ENCODE assay signal across 16 cellular contexts in genomic region chr17:81424613-81425017, GRCh38. TPM values are rescaled to one million over a fixed set of nuclear protein-coding genes. Genes with fewer than 3 reads are reported as not detected.
DNase-seq lines count a peak whose midpoint lies in the region; ATAC-seq, FAIRE-seq and TF ChIP-seq lines count a peak whose summit lies in the region.
"Had no signal": no experiment of that assay in that cellular context is flagged by ENCODE, and none has a peak within 500 bp of the region (broad histone marks: within the 10 kb centered on the region; RNA-seq: fewer than 3 reads in every experiment).

No MANE protein-coding gene starts in this region.

- no peaks in the 10 kb centered on the region; a peak in 1 of 3 replicates for H3K36me3 ChIP-seq in HEK293 (ENCODE audit: control insufficient read depth in 2 of 2, insufficient read depth in 1 of 2, low read length in 2 of 2)
- H3K36me3 ChIP-seq in K562 (ENCODE audit: control insufficient read depth, insufficient read depth, low read length), result no peaks in the 10 kb centered on the region; the same call in 2 of the 3 replicates
- no peaks in the 10 kb centered on the region for H3K36me3 ChIP-seq in osteoblast (ENCODE audit: insufficient read depth, low read length)

- ATAC-seq in K562 (no peak), HG03097 (IDR thresholded peaks at IDR 0.05; ENCODE audit: low FRiP score, unreplicated experiment) (no peak)

- TF ChIP-seq POLR2A in K562 (conservative IDR thresholded peaks at IDR 0.05), result no peak

- no peak overlapping the region for H3K4me3 ChIP-seq in HEK293 (ENCODE audit: low read depth, low read length)
- no peak overlapping the region for H3K4me3 ChIP-seq in K562
- no peak overlapping the region for H3K4me3 ChIP-seq in osteoblast (ENCODE audit: insufficient read depth, low read length)

- intact Hi-C loops in K562 (cut with micrococcal nuclease), result no loop called here

- no peak overlapping the region for H3K27ac ChIP-seq in HEK293 (ENCODE audit: extremely low read depth, low read depth, low read length)
- no peak overlapping the region; the same call in 2 of the 3 replicates for H3K27ac ChIP-seq in K562 (ENCODE audit: extremely low read depth, low read depth, low read length)
- peak overlapping the region; percentile 93 for H3K27ac ChIP-seq in osteoblast (ENCODE audit: low read depth, low read length)

- in situ Hi-C loops in K562 (cut with MboI), result no loop called here

- TF ChIP-seq CTCF in HEK293 (tag by site-specific recombination; IDR thresholded peaks at IDR 0.05), result no peak
- no peak for TF ChIP-seq CTCF in K562 (IDR thresholded peaks at IDR 0.05 in 2 of 3, conservative IDR thresholded peaks at IDR 0.05 in 1 of 3; ENCODE audit: insufficient read depth in 2 of 3, low read depth in 1 of 3, low read length in 3 of 3)
- TF ChIP-seq CTCF in osteoblast (IDR thresholded peaks at IDR 0.05; ENCODE audit: extremely low read depth, low read depth, low read length), result no peak

- CTCF ChIA-PET in HEK293 (lab: Yijun Ruan, JAX) (interaction anchor here (1.8 kb wide), 1 partner anchor 16 kb away, joined by 5 read pairs; no protein-coding TSS in a partner anchor), K562 (lab: Yijun Ruan, JAX; ENCODE audit: low intra/inter-chr PET ratio) (no interaction called here)

- H3K27me3 ChIP-seq in K562 (ENCODE audit: control insufficient read depth in 2 of 2, insufficient read depth in 2 of 2, low read length in 2 of 2), result no peaks in the 10 kb centered on the region
- no peaks in the 10 kb centered on the region for H3K27me3 ChIP-seq in osteoblast (ENCODE audit: insufficient read depth, low read length)

- H3K9ac ChIP-seq in K562 (ENCODE audit: insufficient read depth in 1 of 2, low read depth in 2 of 2, low read length in 2 of 2), result no peak overlapping the region

- no peaks in the 10 kb centered on the region for H3K9me3 ChIP-seq in HEK293 (ENCODE audit: control insufficient read depth, insufficient read depth, low read depth, low read length)
- peaks cover 11% of the 10 kb centered on the region for H3K9me3 ChIP-seq in K562 (replicated peaks; ENCODE audit: control insufficient read depth, insufficient read depth, low read depth, low read length)
- no peaks in the 10 kb centered on the region for H3K9me3 ChIP-seq in osteoblast (ENCODE audit: low read depth, low read length)

- no peak for FAIRE-seq in RCC 7860 (lab: Jason Lieb, UNC)
- FAIRE-seq in K562 (lab: Jason Lieb, UNC), result peak; percentile 94

- DNase-seq in RCC 7860 (ENCODE audit: low spot score), result peak; percentile 9
- no peak for DNase-seq in K562 (ENCODE audit: extremely low read depth in 1 of 4, low spot score in 3 of 4)
- DNase-seq in osteoblast (ENCODE audit: insufficient read length, low spot score, missing footprints), result no peak
- DNase-seq in activated T-cell treated with anti-CD3 and anti-CD28 coated beads, Interleukin-2, amount 50 U/mL, for 1 hour, result no peak
- DNase-seq in mucosa of gallbladder (ENCODE audit: low spot score), result no peak
- DNase-seq: DMS79 treated with DMSO at 0.1 percent for 48 hours, H7, KG1, NCI-H1417, NCI-H187, NCI-H2107, NCI-H510A, NCI-H748 treated with DMSO at 0.1 percent for 48 hours, SHP77 treated with DMSO at 0.1 percent for 48 hours had no signal

- H3K9me1 ChIP-seq in K562 (ENCODE audit: control insufficient read depth, insufficient read depth, low read length), result no peaks in the 10 kb centered on the region

- no peak for TF ChIP-seq EP300 in K562 (IDR thresholded peaks at IDR 0.05; ENCODE audit: low read length)

- H3K79me2 ChIP-seq in K562 (ENCODE audit: control insufficient read depth, insufficient read depth, low read length) (no peaks in the 10 kb centered on the region; the same call in 2 of the 3 replicates), osteoblast (ENCODE audit: insufficient read depth, low read length) (peaks cover 19% of the 10 kb centered on the region)

- H4K20me1 ChIP-seq in K562 (replicated peaks; ENCODE audit: control insufficient read depth, insufficient read depth, low read length) (no peaks in the 10 kb centered on the region), osteoblast (ENCODE audit: insufficient read depth, low read length) (peaks cover 5% of the 10 kb centered on the region)

- no TSS peak for BruUV-seq in K562 (replicated peaks; lab: Mats Ljungman, UMichigan)

- H3K4me2 ChIP-seq in K562 (ENCODE audit: insufficient read depth, low read length) (no peak overlapping the region), osteoblast (ENCODE audit: insufficient read depth, low read length) (no peak overlapping the region)

- TF ChIP-seq RAD21 in K562 (CRISPR knock-in tag; conservative IDR thresholded peaks at IDR 0.05 in 1 of 2, IDR thresholded peaks at IDR 0.05 in 1 of 2), result no peak

- H2AFZ ChIP-seq in K562 (ENCODE audit: low read depth, low read length), result no peak overlapping the region
- H2AFZ ChIP-seq in osteoblast (ENCODE audit: low read length), result no peak overlapping the region

- H3K4me1 ChIP-seq in HEK293 (ENCODE audit: control insufficient read depth, insufficient read depth, low read length) (peaks cover 12% of the 10 kb centered on the region), K562 (replicated peaks in 1 of 2; ENCODE audit: control insufficient read depth in 2 of 2, insufficient read depth in 2 of 2, low read length in 2 of 2) (peaks cover 2 to 73% of the 10 kb centered on the region in 2 experiments; a peak in 4 of 5 replicates), osteoblast (ENCODE audit: insufficient read depth, low read length) (peaks cover 52% of the 10 kb centered on the region)

- POLR2A ChIA-PET in HEK293 (lab: Yijun Ruan, JAX), result no interaction called here
- POLR2A ChIA-PET in K562 (lab: Yijun Ruan, JAX), result no interaction called here

TF ChIP-seq in HEK293, 187 proteins besides CTCF, POLR2A, EP300 and RAD21 (continues in another document):
- TF ChIP-seq ZNF423 (tag by site-specific recombination; IDR thresholded peaks at IDR 0.05), result no peak
- no peak for TF ChIP-seq RBAK (tag by site-specific recombination; IDR thresholded peaks at IDR 0.05)
- TF ChIP-seq ZNF302 (tag by site-specific recombination; IDR thresholded peaks at IDR 0.05; ENCODE audit: low read depth), result no peak
- peak; percentile 35 for TF ChIP-seq ZNF155 (tag by site-specific recombination; IDR thresholded peaks at IDR 0.05)
- TF ChIP-seq ZNF24 (tag by site-specific recombination; IDR thresholded peaks at IDR 0.05), result no peak
- no peak for TF ChIP-seq ZNF664 (tag by site-specific recombination; IDR thresholded peaks at IDR 0.05)
- no peak for TF ChIP-seq ZBTB20 (tag by site-specific recombination; IDR thresholded peaks at IDR 0.05)
- no peak for TF ChIP-seq OSR2 (tag by site-specific recombination; IDR thresholded peaks at IDR 0.05)
- no peak for TF ChIP-seq ZNF23 (tag by site-specific recombination; IDR thresholded peaks at IDR 0.05; ENCODE audit: borderline replicate concordance)
- TF ChIP-seq KLF1 (tag by site-specific recombination; IDR thresholded peaks at IDR 0.05), result 0 out of 2 replicates have a peak, but pooled peaks have one; percentile 17
- TF ChIP-seq ZNF555 (tag by site-specific recombination; conservative IDR thresholded peaks at IDR 0.05), result no peak
- no peak; the same call in 1 of the 2 replicates for TF ChIP-seq ZNF140 (tag by site-specific recombination; IDR thresholded peaks at IDR 0.05)
- no peak for TF ChIP-seq ZNF214 (tag by site-specific recombination; IDR thresholded peaks at IDR 0.05; ENCODE audit: borderline replicate concordance)
- TF ChIP-seq ZNF112 (tag by site-specific recombination; IDR thresholded peaks at IDR 0.05), result no peak

TF ChIP-seq in K562, 482 proteins besides CTCF, POLR2A, EP300 and RAD21 (continues in another document):
- no peak for TF ChIP-seq ZNF76 (CRISPR knock-in tag; IDR thresholded peaks at IDR 0.05; ENCODE audit: borderline replicate concordance)
- TF ChIP-seq FOXM1 (IDR thresholded peaks at IDR 0.05; ENCODE audit: low read depth), result no peak
- TF ChIP-seq FOXM1 (CRISPR knock-in tag; IDR thresholded peaks at IDR 0.05; ENCODE audit: low read depth), result no peak

RNA-seq across cellular contexts. Expression of gene BAHCC1, which starts 29.4 kb away (rescaled TPM):
- total RNA-seq in K562 (2011; cell fraction: chromatin; rRNA removed; ENCODE audit: low replicate concordance), result 32.5 and 87.9 TPM in 2 replicates
- 48.6 and 57.5 TPM in 2 replicates for total RNA-seq in K562 (2011; cell fraction: nucleolus; rRNA removed)
- total RNA-seq in K562 (2011; cell fraction: nucleoplasm; rRNA removed), result 39.0 and 40.6 TPM in 2 replicates
- total RNA-seq in K562 (2014; rRNA removed) (11.1 and 13.9 TPM in 2 replicates), K562 (2014; rRNA removed; fragmentation: Illumina TruSeq; extraction: Trizol) (2.1 and 2.6 TPM in 2 replicates), K562 (2015; rRNA removed; fragmentation: Illumina TruSeq; extraction: Trizol) (5.0 and 6.5 TPM in 2 replicates), K562 (2021) (20.8 and 26.9 TPM in 2 replicates), osteoblast (11.2 and 11.5 TPM in 2 replicates), mucosa of gallbladder (77.4 TPM)
- polyA plus RNA-seq in K562 (2011; rRNA removed) (4.4 and 11.8 TPM in 2 replicates), K562 (2014; fragmentation: Illumina TruSeq; extraction: Trizol) (5.5 and 6.8 TPM in 2 replicates), K562 (2014; fragmentation: Nextera tagmentation; extraction: Ambion mirVana) (under 1 TPM; 0.14 to 0.24 TPM), K562 (2014; rRNA removed) (17.2 and 23.3 TPM in 2 replicates)
- polyA plus RNA-seq in K562 (2011; cell fraction: cytosol; rRNA removed), result 8.6 and 8.8 TPM in 2 replicates
- polyA plus RNA-seq in K562 (2011; cell fraction: nucleus; rRNA removed), result 112 and 139 TPM in 2 replicates
- polyA plus RNA-seq in K562 (2012), result 14.4 and 22.5 TPM in 2 replicates
- 0.72 and 2.7 TPM in 2 replicates for polyA minus RNA-seq in K562 (2011; rRNA and poly(A)+ RNA removed)
- 6.8 and 8.7 TPM in 2 replicates for polyA minus RNA-seq in K562 (2011; cell fraction: cytosol; rRNA and poly(A)+ RNA removed)
- polyA minus RNA-seq in K562 (2011; cell fraction: nucleus; rRNA and poly(A)+ RNA removed), result 12.7 and 15.3 TPM in 2 replicates

Comparison
In these comparisons a context has a peak if more than half of its experiments do, and no peak if none do; other contexts are left out.
1. Of the 44 proteins assayed by ChIP-seq in both K562 and HEK293: peak only in K562: ZBTB1 and ZBTB26; only in HEK293: KLF1, ZBTB7A, ZNF239, ZNF311, ZNF398, ZNF707 and 1 more; in both: none; in neither: 34; mixed calls (peak in some experiments, not most) for 1.